Comparison of ENCODE assay signal across 8 cellular contexts in the genomic region with DNA sequence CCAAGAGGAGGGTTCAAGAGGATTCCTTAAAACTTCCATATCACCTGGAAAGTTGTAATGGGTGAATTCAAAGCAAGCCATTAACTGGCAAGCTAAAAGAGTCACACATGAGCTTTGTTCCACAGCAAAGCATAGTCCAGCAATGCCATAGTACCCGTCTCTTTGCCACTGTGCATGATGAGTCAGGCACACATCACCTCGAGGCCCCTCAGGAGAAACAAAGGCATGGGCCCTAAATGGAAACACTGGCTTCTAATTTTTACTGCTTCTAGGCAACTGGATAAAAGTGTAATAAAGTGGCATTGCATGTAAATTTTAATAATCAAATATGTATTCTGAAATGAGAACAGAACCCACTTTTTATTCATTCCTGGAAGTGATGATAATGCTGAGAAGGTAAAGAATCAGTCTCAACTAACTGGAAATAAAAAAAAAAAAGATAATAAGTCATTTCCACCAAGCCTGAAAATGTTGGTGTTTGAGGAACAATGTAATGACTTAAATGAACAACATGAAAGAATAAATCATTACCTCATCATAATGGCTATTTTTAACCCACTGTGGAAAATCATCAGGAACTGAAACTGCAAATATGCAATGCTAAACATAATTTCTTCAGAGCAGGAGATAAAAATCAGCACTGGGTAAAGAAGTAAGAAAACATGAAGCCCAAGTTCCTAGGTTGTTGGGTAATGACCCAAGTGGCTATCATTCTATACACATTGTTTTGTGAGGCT.
DNase-seq lines count a peak whose midpoint lies in the region; ATAC-seq lines count a peak whose summit lies in the region.

No MANE protein-coding gene starts in this region.

- H3K27me3 ChIP-seq in BLaER1 = no peaks in the 10 kb centered on the region

- H3K27ac ChIP-seq in BLaER1 (no peak overlapping the region), substantia nigra (ENCODE audit: low read depth, low read length, poor library complexity, severe bottlenecking) (no peak overlapping the region)

- H3K9ac ChIP-seq in BLaER1 = no peak overlapping the region

- H3K4me3 ChIP-seq in BLaER1 = no peak overlapping the region

- ATAC-seq in GM21529 (IDR thresholded peaks at IDR 0.05; ENCODE audit: unreplicated experiment) = peak; percentile 47
- no peak for ATAC-seq in HG02970 (IDR thresholded peaks at IDR 0.05; ENCODE audit: low FRiP score, unreplicated experiment)

- peaks cover 20% of the 10 kb centered on the region; the same call in 1 of the 2 replicates for H4K20me1 ChIP-seq in BLaER1

- H3K36me3 ChIP-seq in BLaER1 = 0 out of 2 replicates have a peak, but pooled peaks cover 4% of the 10 kb centered on the region

- H3K9me3 ChIP-seq in BLaER1 = no peaks in the 10 kb centered on the region

- DNase-seq in SIG-M5 treated with dmso at 0.1 percent for 504 hours (lab: John Stamatoyannopoulos, UW; ENCODE audit: unreplicated experiment) (peak; percentile 79), germinal center (ENCODE audit: low spot score) (peak; percentile 41), DMS53 (lab: John Stamatoyannopoulos, UW) (no peak), DMS114 treated with DMSO at 0.1 percent for 48 hours (lab: John Stamatoyannopoulos, UW; ENCODE audit: unreplicated experiment) (no peak), substantia nigra (lab: John Stamatoyannopoulos, UW) (no peak)

- peak overlapping the region; percentile 59 for H3K4me2 ChIP-seq in BLaER1

- peaks cover 21% of the 10 kb centered on the region for H3K4me1 ChIP-seq in BLaER1

Comparison
In these comparisons a context has a peak if more than half of its experiments do, and no peak if none do; other contexts are left out.
1. DNase-seq: peak in SIG-M5 treated with dmso at 0.1 percent for 504 hours (single experiment) and germinal center (single experiment); none in DMS53 (single experiment), DMS114 treated with DMSO at 0.1 percent for 48 hours (single experiment) and substantia nigra (0 of 49).